In the genomic region with DNA sequence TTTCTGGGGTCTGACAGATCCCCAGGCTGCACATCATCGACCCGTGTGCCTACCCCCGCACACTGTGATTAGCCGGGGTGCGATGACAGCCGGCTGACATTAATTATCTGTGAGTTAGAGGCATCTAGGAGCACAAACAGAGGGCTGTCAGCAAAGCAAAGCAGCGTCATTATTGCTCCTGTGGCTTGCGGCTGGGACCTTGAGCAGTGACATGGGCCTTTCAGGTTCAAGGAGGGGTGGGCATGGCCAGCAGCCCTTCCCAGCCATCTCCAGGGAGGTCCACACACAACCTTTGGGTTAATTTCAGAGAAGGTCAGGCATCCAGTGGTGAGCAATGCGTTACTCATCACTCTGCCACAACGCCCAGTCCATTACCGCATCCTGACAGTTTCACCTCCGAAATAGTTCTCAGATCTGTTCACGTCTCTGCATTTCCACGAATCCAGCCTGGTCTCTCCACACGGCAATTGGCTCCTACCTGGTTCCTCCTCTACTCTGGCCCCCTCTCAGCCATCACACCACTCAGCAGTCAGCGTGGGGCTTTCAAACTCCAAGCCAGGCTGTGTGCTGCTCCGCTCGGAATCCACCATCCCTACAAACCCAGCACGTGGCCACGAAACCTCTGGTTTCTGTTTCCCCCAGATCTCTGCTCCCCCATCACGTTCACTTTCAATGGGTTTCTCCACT, we compare ENCODE assay signal across 1 cellular context.
TF ChIP-seq lines count a peak whose summit lies in the region.

No MANE protein-coding gene starts in this region.

TF ChIP-seq in K562, 482 proteins besides CTCF, POLR2A, EP300 and RAD21 (continued from another document and continues in another):
- TF ChIP-seq, protein P1, sequence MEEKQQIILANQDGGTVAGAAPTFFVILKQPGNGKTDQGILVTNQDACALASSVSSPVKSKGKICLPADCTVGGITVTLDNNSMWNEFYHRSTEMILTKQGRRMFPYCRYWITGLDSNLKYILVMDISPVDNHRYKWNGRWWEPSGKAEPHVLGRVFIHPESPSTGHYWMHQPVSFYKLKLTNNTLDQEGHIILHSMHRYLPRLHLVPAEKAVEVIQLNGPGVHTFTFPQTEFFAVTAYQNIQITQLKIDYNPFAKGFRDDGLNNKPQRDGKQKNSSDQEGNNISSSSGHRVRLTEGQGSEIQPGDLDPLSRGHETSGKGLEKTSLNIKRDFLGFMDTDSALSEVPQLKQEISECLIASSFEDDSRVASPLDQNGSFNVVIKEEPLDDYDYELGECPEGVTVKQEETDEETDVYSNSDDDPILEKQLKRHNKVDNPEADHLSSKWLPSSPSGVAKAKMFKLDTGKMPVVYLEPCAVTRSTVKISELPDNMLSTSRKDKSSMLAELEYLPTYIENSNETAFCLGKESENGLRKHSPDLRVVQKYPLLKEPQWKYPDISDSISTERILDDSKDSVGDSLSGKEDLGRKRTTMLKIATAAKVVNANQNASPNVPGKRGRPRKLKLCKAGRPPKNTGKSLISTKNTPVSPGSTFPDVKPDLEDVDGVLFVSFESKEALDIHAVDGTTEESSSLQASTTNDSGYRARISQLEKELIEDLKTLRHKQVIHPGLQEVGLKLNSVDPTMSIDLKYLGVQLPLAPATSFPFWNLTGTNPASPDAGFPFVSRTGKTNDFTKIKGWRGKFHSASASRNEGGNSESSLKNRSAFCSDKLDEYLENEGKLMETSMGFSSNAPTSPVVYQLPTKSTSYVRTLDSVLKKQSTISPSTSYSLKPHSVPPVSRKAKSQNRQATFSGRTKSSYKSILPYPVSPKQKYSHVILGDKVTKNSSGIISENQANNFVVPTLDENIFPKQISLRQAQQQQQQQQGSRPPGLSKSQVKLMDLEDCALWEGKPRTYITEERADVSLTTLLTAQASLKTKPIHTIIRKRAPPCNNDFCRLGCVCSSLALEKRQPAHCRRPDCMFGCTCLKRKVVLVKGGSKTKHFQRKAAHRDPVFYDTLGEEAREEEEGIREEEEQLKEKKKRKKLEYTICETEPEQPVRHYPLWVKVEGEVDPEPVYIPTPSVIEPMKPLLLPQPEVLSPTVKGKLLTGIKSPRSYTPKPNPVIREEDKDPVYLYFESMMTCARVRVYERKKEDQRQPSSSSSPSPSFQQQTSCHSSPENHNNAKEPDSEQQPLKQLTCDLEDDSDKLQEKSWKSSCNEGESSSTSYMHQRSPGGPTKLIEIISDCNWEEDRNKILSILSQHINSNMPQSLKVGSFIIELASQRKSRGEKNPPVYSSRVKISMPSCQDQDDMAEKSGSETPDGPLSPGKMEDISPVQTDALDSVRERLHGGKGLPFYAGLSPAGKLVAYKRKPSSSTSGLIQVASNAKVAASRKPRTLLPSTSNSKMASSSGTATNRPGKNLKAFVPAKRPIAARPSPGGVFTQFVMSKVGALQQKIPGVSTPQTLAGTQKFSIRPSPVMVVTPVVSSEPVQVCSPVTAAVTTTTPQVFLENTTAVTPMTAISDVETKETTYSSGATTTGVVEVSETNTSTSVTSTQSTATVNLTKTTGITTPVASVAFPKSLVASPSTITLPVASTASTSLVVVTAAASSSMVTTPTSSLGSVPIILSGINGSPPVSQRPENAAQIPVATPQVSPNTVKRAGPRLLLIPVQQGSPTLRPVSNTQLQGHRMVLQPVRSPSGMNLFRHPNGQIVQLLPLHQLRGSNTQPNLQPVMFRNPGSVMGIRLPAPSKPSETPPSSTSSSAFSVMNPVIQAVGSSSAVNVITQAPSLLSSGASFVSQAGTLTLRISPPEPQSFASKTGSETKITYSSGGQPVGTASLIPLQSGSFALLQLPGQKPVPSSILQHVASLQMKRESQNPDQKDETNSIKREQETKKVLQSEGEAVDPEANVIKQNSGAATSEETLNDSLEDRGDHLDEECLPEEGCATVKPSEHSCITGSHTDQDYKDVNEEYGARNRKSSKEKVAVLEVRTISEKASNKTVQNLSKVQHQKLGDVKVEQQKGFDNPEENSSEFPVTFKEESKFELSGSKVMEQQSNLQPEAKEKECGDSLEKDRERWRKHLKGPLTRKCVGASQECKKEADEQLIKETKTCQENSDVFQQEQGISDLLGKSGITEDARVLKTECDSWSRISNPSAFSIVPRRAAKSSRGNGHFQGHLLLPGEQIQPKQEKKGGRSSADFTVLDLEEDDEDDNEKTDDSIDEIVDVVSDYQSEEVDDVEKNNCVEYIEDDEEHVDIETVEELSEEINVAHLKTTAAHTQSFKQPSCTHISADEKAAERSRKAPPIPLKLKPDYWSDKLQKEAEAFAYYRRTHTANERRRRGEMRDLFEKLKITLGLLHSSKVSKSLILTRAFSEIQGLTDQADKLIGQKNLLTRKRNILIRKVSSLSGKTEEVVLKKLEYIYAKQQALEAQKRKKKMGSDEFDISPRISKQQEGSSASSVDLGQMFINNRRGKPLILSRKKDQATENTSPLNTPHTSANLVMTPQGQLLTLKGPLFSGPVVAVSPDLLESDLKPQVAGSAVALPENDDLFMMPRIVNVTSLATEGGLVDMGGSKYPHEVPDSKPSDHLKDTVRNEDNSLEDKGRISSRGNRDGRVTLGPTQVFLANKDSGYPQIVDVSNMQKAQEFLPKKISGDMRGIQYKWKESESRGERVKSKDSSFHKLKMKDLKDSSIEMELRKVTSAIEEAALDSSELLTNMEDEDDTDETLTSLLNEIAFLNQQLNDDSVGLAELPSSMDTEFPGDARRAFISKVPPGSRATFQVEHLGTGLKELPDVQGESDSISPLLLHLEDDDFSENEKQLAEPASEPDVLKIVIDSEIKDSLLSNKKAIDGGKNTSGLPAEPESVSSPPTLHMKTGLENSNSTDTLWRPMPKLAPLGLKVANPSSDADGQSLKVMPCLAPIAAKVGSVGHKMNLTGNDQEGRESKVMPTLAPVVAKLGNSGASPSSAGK (IDR thresholded peaks at IDR 0.05) = peak; percentile 46; the same call in 1 of the 2 replicates
- TF ChIP-seq RBM34 (IDR thresholded peaks at IDR 0.05; ENCODE audit: borderline replicate concordance, insufficient read depth, low read length) = no peak
- no peak for TF ChIP-seq MIER1 (IDR thresholded peaks at IDR 0.05; ENCODE audit: low read depth)
- TF ChIP-seq GABPA (tag; conservative IDR thresholded peaks at IDR 0.05; ENCODE audit: low read depth) = no peak
- TF ChIP-seq NFRKB (IDR thresholded peaks at IDR 0.05; ENCODE audit: low read depth) = no peak
- TF ChIP-seq TBP (optimal IDR thresholded peaks at IDR 0.05; ENCODE audit: low read depth, low read length) = no peak
- TF ChIP-seq, protein P2, sequence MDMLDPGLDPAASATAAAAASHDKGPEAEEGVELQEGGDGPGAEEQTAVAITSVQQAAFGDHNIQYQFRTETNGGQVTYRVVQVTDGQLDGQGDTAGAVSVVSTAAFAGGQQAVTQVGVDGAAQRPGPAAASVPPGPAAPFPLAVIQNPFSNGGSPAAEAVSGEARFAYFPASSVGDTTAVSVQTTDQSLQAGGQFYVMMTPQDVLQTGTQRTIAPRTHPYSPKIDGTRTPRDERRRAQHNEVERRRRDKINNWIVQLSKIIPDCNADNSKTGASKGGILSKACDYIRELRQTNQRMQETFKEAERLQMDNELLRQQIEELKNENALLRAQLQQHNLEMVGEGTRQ (CRISPR knock-in tag; IDR thresholded peaks at IDR 0.05) = peak; percentile 39
- TF ChIP-seq JUND (IDR thresholded peaks at IDR 0.05; ENCODE audit: borderline replicate concordance, low read depth, low read length) = peak; percentile 44; the same call in 1 of the 2 replicates
- TF ChIP-seq JUND (tag; IDR thresholded peaks at IDR 0.05; ENCODE audit: borderline replicate concordance, low read depth, low read length) = peak; percentile 19; the same call in 1 of the 3 replicates
- TF ChIP-seq ZSCAN32 (CRISPR knock-in tag; IDR thresholded peaks at IDR 0.05) = no peak
- TF ChIP-seq, protein P3, sequence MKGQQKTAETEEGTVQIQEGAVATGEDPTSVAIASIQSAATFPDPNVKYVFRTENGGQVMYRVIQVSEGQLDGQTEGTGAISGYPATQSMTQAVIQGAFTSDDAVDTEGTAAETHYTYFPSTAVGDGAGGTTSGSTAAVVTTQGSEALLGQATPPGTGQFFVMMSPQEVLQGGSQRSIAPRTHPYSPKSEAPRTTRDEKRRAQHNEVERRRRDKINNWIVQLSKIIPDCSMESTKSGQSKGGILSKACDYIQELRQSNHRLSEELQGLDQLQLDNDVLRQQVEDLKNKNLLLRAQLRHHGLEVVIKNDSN (CRISPR knock-in tag; IDR thresholded peaks at IDR 0.05) = peak; percentile 38; the same call in 1 of the 2 replicates
- TF ChIP-seq MYNN (IDR thresholded peaks at IDR 0.05) = no peak
- TF ChIP-seq MYNN (CRISPR knock-in tag; IDR thresholded peaks at IDR 0.05) = no peak
- TF ChIP-seq, protein P4, sequence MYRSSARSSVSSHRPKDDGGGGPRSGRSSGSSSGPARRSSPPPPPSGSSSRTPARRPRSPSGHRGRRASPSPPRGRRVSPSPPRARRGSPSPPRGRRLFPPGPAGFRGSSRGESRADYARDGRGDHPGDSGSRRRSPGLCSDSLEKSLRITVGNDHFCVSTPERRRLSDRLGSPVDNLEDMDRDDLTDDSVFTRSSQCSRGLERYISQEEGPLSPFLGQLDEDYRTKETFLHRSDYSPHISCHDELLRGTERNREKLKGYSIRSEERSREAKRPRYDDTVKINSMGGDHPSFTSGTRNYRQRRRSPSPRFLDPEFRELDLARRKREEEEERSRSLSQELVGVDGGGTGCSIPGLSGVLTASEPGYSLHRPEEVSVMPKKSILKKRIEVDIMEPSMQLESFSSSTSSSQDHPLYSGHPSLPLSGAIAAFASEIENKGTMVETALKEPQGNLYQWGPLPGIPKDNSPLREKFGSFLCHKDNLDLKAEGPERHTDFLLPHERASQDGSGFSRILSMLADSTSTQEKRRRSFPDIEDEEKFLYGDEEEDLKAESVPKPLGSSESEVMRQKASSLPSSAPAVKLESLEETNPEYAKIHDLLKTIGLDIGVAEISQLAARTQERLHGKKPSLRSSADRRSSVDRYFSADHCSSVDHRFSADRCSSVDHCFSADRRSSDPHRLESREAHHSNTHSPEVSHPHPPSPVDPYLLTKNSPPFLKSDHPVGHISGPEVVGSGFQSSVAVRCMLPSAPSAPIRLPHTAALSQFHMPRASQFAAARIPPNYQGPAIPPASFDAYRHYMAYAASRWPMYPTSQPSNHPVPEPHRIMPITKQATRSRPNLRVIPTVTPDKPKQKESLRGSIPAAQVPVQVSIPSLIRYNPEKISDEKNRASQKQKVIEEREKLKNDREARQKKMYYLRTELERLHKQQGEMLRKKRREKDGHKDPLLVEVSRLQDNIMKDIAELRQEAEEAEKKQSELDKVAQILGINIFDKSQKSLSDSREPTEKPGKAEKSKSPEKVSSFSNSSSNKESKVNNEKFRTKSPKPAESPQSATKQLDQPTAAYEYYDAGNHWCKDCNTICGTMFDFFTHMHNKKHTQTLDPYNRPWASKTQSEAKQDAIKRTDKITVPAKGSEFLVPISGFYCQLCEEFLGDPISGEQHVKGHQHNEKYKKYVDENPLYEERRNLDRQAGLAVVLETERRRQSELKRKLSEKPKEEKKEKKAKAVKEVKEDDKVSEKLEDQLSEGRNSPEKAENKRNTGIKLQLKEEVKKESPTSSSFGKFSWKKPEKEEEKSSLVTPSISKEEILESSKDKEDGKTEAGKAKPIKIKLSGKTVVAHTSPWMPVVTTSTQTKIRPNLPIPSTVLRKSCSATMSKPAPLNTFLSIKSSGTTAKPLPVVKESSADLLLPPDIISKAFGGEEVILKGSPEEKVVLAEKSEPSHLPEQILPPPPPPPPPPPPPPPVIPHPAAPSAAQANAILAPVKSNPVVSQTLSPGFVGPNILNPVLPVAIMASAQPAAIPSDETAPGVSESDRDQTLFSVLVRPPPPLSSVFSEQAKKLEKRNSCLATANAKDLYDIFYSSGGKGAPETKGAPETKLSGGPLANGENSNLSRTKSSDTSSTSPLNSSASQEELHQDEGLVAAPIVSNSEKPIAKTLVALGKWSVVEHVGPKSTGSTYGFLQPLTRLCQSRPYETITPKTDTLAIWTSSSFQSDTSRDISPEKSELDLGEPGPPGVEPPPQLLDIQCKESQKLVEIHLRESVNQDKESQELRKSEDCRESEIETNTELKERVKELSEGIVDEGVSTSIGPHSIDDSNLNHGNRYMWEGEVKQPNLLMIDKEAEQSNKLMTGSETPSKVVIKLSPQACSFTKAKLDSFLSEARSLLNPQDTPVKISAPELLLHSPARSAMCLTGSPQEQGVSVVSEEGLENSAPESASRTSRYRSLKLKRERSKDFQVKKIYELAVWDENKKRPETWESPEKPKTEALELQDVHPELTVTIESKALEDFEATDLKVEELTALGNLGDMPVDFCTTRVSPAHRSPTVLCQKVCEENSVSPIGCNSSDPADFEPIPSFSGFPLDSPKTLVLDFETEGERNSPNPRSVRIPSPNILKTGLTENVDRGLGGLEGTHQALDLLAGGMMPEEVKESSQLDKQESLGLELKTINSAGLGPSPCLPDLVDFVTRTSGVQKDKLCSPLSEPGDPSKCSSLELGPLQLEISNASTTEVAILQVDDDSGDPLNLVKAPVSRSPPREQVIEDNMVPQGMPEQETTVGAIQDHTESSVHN (IDR thresholded peaks at IDR 0.05; ENCODE audit: borderline replicate concordance in 1 of 2, low read depth in 1 of 2) = 0 out of 4 replicates have a peak, but pooled peaks of 1 of the 2 experiments have one; percentile 24
- no peak for TF ChIP-seq ZNF76 (CRISPR knock-in tag; IDR thresholded peaks at IDR 0.05; ENCODE audit: borderline replicate concordance)
- TF ChIP-seq ZNF280B (CRISPR knock-in tag; IDR thresholded peaks at IDR 0.05) = no peak
- no peak for TF ChIP-seq ZNF165 (CRISPR knock-in tag; IDR thresholded peaks at IDR 0.05; ENCODE audit: borderline replicate concordance)
- TF ChIP-seq FOS (IDR thresholded peaks at IDR 0.05; ENCODE audit: extremely low read depth, insufficient read length) = peak; percentile 13
- TF ChIP-seq PML (IDR thresholded peaks at IDR 0.05; ENCODE audit: low read length) = no peak
- no peak for TF ChIP-seq THRB (CRISPR knock-in tag; conservative IDR thresholded peaks at IDR 0.05)
- no peak for TF ChIP-seq CREB3 (tag; conservative IDR thresholded peaks at IDR 0.05; ENCODE audit: low read depth)
- no peak for TF ChIP-seq NFE2L1 (tag; IDR thresholded peaks at IDR 0.05; ENCODE audit: borderline replicate concordance, low read depth)
- no peak for TF ChIP-seq MEF2A (IDR thresholded peaks at IDR 0.05; ENCODE audit: control insufficient read depth, low read depth, low read length)
